In the genomic region with DNA sequence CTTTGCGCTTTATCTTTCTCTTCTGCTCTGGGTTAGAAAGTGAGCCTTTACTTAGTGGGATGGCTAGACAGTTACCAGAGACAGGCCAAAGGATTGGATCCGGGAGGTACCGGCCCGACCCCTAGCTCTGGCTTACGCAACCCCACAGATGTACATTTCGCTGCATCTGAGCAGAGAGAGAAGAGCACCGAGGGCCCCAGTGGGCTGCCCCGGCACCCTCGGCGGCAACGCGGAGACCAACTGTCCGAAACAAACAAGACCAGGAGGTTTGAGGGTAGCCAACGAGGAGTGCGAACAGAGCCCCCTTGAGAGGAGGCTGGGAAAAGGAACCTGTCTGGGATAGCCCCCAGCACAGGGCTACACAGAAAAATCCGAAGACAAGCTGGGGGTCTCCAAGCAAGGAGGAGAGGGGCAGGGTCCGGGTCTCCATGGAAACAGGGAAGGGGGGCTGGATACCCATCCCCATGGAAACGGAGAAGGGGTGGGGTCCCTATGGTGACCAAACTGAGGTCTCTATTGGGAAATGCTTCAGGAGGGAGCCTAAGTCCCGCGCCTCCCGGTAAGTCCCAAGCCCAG, we compare ENCODE assay signal across 1 cellular context.
A peak's percentile ranks its signal among the peaks of the same experiment; 100 is the strongest.
TF ChIP-seq lines count a peak whose summit lies in the region.

No MANE protein-coding gene starts in this region.

TF ChIP-seq in HepG2, 621 proteins besides CTCF, POLR2A, EP300 and RAD21 (continued from another document and continues in another):
- TF ChIP-seq KDM5A (IDR thresholded peaks at IDR 0.05; ENCODE audit: borderline replicate concordance, low read length) (peak; percentile 91), THYN1 (CRISPR knock-in tag; IDR thresholded peaks at IDR 0.05; ENCODE audit: borderline replicate concordance, low read depth) (no peak), ASH2L (IDR thresholded peaks at IDR 0.05; ENCODE audit: insufficient read length, low read depth, low read length) (peak; percentile 87), MLLT10 (CRISPR knock-in tag; IDR thresholded peaks at IDR 0.05) (no peak), NFE2L2 (IDR thresholded peaks at IDR 0.05; ENCODE audit: low read length) (no peak), ZNF570 (CRISPR knock-in tag; IDR thresholded peaks at IDR 0.05; ENCODE audit: borderline replicate concordance) (no peak), ZNF431 (CRISPR knock-in tag; IDR thresholded peaks at IDR 0.05; ENCODE audit: borderline replicate concordance, low read depth) (no peak), FOXO4 (CRISPR knock-in tag; conservative IDR thresholded peaks at IDR 0.05) (no peak), RORA (CRISPR knock-in tag; IDR thresholded peaks at IDR 0.05) (no peak), ZNF776 (CRISPR knock-in tag; IDR thresholded peaks at IDR 0.05) (no peak), ZNF256 (CRISPR knock-in tag; conservative IDR thresholded peaks at IDR 0.05) (no peak), SIN3A (IDR thresholded peaks at IDR 0.05; ENCODE audit: borderline replicate concordance, low read depth, low read length) (no peak), HDAC6 (IDR thresholded peaks at IDR 0.05; ENCODE audit: low read depth, low read length) (no peak), ZNF124 (CRISPR knock-in tag; IDR thresholded peaks at IDR 0.05) (no peak), ZNF550 (CRISPR knock-in tag; IDR thresholded peaks at IDR 0.05; ENCODE audit: borderline replicate concordance) (no peak), SIX1 (CRISPR knock-in tag; IDR thresholded peaks at IDR 0.05; ENCODE audit: borderline replicate concordance) (no peak), ZIK1 (CRISPR knock-in tag; IDR thresholded peaks at IDR 0.05; ENCODE audit: borderline replicate concordance, low read depth) (0 out of 2 replicates have a peak, but pooled peaks have one; percentile 21), RARG (CRISPR knock-in tag; IDR thresholded peaks at IDR 0.05; ENCODE audit: low read depth) (no peak), ZNF441 (CRISPR knock-in tag; IDR thresholded peaks at IDR 0.05; ENCODE audit: borderline replicate concordance) (no peak), SNAPC2 (CRISPR knock-in tag; IDR thresholded peaks at IDR 0.05) (no peak), RFX3 (CRISPR knock-in tag; IDR thresholded peaks at IDR 0.05) (peak; percentile 87), ESRRA (CRISPR knock-in tag; IDR thresholded peaks at IDR 0.05; ENCODE audit: low read depth) (no peak), ATF6 (CRISPR knock-in tag; conservative IDR thresholded peaks at IDR 0.05) (no peak), ZNF263 (CRISPR knock-in tag; IDR thresholded peaks at IDR 0.05) (no peak), ATF5 (CRISPR knock-in tag; IDR thresholded peaks at IDR 0.05; ENCODE audit: low read depth) (no peak), HNRNPH1 (optimal IDR thresholded peaks at IDR 0.05; ENCODE audit: low read depth, low read length) (no peak), ZBTB49 (CRISPR knock-in tag; IDR thresholded peaks at IDR 0.05; ENCODE audit: borderline replicate concordance) (no peak), SPEN (CRISPR knock-in tag; IDR thresholded peaks at IDR 0.05; ENCODE audit: low read depth) (no peak), GABPB1 (CRISPR knock-in tag; IDR thresholded peaks at IDR 0.05) (no peak), HNF4G (IDR thresholded peaks at IDR 0.05; ENCODE audit: borderline replicate concordance, low read depth, low read length) (no peak), HNF4G (CRISPR knock-in tag; IDR thresholded peaks at IDR 0.05; ENCODE audit: borderline replicate concordance, low read depth) (0 out of 2 replicates have a peak, but pooled peaks have one; percentile 7), ZNF549 (CRISPR knock-in tag; IDR thresholded peaks at IDR 0.05) (no peak), ZNF782 (CRISPR knock-in tag; IDR thresholded peaks at IDR 0.05; ENCODE audit: borderline replicate concordance) (no peak), MXI1 (IDR thresholded peaks at IDR 0.05; ENCODE audit: borderline replicate concordance, low read depth, low read length) (no peak; the same call in 2 of the 3 replicates), NFRKB (IDR thresholded peaks at IDR 0.05) (no peak), ZNF12 (CRISPR knock-in tag; IDR thresholded peaks at IDR 0.05) (no peak), NRL (CRISPR knock-in tag; IDR thresholded peaks at IDR 0.05; ENCODE audit: borderline replicate concordance) (no peak), MIER3 (CRISPR knock-in tag; IDR thresholded peaks at IDR 0.05; ENCODE audit: borderline replicate concordance) (no peak), SP1 (IDR thresholded peaks at IDR 0.05) (no peak), SP1 (CRISPR knock-in tag; IDR thresholded peaks at IDR 0.05) (no peak), NCOA2 (CRISPR knock-in tag; IDR thresholded peaks at IDR 0.05) (0 out of 2 replicates have a peak, but pooled peaks have one; percentile 5), ZNF331 (CRISPR knock-in tag; IDR thresholded peaks at IDR 0.05) (no peak; the same call in 1 of the 2 replicates), SMAD1 (CRISPR knock-in tag; IDR thresholded peaks at IDR 0.05; ENCODE audit: borderline replicate concordance, low read depth) (no peak), ZNF83 (CRISPR knock-in tag; IDR thresholded peaks at IDR 0.05; ENCODE audit: borderline replicate concordance) (0 out of 2 replicates have a peak, but pooled peaks have one; percentile 40), ZNF563 (CRISPR knock-in tag; IDR thresholded peaks at IDR 0.05) (no peak), FOSL1 (CRISPR knock-in tag; IDR thresholded peaks at IDR 0.05; ENCODE audit: borderline replicate concordance) (no peak)
- TF ChIP-seq, protein P1, sequence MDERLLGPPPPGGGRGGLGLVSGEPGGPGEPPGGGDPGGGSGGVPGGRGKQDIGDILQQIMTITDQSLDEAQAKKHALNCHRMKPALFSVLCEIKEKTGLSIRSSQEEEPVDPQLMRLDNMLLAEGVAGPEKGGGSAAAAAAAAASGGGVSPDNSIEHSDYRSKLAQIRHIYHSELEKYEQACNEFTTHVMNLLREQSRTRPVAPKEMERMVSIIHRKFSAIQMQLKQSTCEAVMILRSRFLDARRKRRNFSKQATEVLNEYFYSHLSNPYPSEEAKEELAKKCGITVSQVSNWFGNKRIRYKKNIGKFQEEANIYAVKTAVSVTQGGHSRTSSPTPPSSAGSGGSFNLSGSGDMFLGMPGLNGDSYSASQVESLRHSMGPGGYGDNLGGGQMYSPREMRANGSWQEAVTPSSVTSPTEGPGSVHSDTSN (CRISPR knock-in tag; IDR thresholded peaks at IDR 0.05): no peak
- TF ChIP-seq, protein P2, sequence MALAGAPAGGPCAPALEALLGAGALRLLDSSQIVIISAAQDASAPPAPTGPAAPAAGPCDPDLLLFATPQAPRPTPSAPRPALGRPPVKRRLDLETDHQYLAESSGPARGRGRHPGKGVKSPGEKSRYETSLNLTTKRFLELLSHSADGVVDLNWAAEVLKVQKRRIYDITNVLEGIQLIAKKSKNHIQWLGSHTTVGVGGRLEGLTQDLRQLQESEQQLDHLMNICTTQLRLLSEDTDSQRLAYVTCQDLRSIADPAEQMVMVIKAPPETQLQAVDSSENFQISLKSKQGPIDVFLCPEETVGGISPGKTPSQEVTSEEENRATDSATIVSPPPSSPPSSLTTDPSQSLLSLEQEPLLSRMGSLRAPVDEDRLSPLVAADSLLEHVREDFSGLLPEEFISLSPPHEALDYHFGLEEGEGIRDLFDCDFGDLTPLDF (CRISPR knock-in tag; IDR thresholded peaks at IDR 0.05): no peak
- TF ChIP-seq, protein P3, sequence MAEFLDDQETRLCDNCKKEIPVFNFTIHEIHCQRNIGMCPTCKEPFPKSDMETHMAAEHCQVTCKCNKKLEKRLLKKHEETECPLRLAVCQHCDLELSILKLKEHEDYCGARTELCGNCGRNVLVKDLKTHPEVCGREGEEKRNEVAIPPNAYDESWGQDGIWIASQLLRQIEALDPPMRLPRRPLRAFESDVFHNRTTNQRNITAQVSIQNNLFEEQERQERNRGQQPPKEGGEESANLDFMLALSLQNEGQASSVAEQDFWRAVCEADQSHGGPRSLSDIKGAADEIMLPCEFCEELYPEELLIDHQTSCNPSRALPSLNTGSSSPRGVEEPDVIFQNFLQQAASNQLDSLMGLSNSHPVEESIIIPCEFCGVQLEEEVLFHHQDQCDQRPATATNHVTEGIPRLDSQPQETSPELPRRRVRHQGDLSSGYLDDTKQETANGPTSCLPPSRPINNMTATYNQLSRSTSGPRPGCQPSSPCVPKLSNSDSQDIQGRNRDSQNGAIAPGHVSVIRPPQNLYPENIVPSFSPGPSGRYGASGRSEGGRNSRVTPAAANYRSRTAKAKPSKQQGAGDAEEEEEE (CRISPR knock-in tag; IDR thresholded peaks at IDR 0.05; ENCODE audit: borderline replicate concordance): no peak; the same call in 1 of the 2 replicates
- TF ChIP-seq, protein P4, sequence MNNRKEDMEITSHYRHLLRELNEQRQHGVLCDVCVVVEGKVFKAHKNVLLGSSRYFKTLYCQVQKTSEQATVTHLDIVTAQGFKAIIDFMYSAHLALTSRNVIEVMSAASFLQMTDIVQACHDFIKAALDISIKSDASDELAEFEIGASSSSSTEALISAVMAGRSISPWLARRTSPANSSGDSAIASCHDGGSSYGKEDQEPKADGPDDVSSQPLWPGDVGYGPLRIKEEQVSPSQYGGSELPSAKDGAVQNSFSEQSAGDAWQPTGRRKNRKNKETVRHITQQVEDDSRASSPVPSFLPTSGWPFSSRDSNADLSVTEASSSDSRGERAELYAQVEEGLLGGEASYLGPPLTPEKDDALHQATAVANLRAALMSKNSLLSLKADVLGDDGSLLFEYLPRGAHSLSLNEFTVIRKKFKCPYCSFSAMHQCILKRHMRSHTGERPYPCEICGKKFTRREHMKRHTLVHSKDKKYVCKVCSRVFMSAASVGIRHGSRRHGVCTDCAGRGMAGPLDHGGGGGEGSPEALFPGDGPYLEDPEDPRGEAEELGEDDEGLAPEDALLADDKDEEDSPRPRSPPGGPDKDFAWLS (CRISPR knock-in tag; IDR thresholded peaks at IDR 0.05; ENCODE audit: borderline replicate concordance): 0 out of 2 replicates have a peak, but pooled peaks have one; percentile 22
- TF ChIP-seq, protein P5, sequence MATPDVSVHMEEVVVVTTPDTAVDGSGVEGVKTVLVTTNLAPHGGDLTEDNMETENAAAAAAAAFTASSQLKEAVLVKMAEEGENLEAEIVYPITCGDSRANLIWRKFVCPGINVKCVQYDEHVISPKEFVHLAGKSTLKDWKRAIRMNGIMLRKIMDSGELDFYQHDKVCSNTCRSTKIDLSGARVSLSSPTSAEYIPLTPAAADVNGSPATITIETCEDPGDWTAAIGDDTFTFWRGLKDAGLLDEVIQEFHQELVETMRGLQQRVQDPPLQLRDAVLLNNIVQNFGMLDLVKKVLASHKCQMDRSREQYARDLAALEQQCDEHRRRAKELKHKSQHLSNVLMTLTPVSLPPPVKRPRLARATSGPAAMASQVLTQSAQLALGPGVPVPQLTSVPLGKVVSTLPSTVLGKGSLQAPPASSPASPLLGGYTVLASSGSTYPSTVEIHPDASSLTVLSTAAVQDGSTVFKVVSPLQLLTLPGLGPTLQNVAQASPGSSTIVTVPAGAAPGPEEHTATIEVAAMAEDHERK (CRISPR knock-in tag; IDR thresholded peaks at IDR 0.05; ENCODE audit: low read depth): no peak
- TF ChIP-seq, protein P6, sequence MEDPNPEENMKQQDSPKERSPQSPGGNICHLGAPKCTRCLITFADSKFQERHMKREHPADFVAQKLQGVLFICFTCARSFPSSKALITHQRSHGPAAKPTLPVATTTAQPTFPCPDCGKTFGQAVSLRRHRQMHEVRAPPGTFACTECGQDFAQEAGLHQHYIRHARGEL (CRISPR knock-in tag; IDR thresholded peaks at IDR 0.05): no peak
